ENCODE assay signal across 17 cellular contexts in genomic region chr4:3330682-3331081, GRCh38. TPM values are rescaled to one million over a fixed set of nuclear protein-coding genes. Genes with fewer than 3 reads are reported as not detected.
DNase-seq lines count a peak whose midpoint lies in the region; ATAC-seq, FAIRE-seq and TF ChIP-seq lines count a peak whose summit lies in the region.
"Had no signal": no experiment of that assay in that cellular context is flagged by ENCODE, and none has a peak within 500 bp of the region (broad histone marks: within the 10 kb centered on the region; RNA-seq: fewer than 3 reads in every experiment).

No MANE protein-coding gene starts in this region.

- H3K9me3 ChIP-seq in parathyroid adenoma (ENCODE audit: control insufficient read depth, low read length) (no peaks in the 10 kb centered on the region), WERI-Rb-1 (ENCODE audit: severe bottlenecking) (no peaks in the 10 kb centered on the region)
- H3K9me3 ChIP-seq: Caco-2 had no signal

- H3K9ac ChIP-seq in parathyroid adenoma = no peak overlapping the region

- in situ Hi-C loops in brain microvascular endothelial cell (cut with HindIII; ENCODE audit: low pct_ligation_motif_present, low sequenced_read_pairs) = no loop called here

- H3K4me3 ChIP-seq in parathyroid adenoma (ENCODE audit: low read depth, low read length) (no peak overlapping the region), brain microvascular endothelial cell (ENCODE audit: low read depth, low read length) (no peak overlapping the region), WERI-Rb-1 (ENCODE audit: low read depth, low read length) (no peak overlapping the region)
- H3K4me3 ChIP-seq: smooth muscle cell had no signal

- H3K79me2 ChIP-seq in parathyroid adenoma = no peaks in the 10 kb centered on the region

- no peak for FAIRE-seq in GM12891 (lab: Jason Lieb, UNC)

- H3K27ac ChIP-seq in parathyroid adenoma (peak overlapping the region; percentile 29), brain microvascular endothelial cell (no peak overlapping the region), WERI-Rb-1 (no peak overlapping the region)

- no peak for DNase-seq in GM12891 (ENCODE audit: insufficient read length, low spot score)
- peak; percentile 55 to 80 for DNase-seq in NOMO-1 (lab: John Stamatoyannopoulos, UW; ENCODE audit: unreplicated experiment in 2 of 2)
- DNase-seq in dermis blood vessel endothelial cell = peak; percentile 63
- no peak for DNase-seq in stimulated activated CD4-positive, alpha-beta T cell treated with anti-CD3 and anti-CD28 coated beads, Interleukin-12 subunit alpha, Interleukin-12 subunit beta, amount 100 ng/mL, for 4 hours
- DNase-seq in brain microvascular endothelial cell = no peak
- no peak for DNase-seq in WERI-Rb-1
- DNase-seq: activated CD4-positive, alpha-beta memory T cell treated with anti-CD3 and anti-CD28 coated beads, Interleukin-2, amount 10 ng/mL, durations not matched to agents 7 days and 5 days; Caco-2; mammary epithelial cell; naive B cell; NCI-H1694; stimulated activated CD4-positive, alpha-beta T cell treated with anti-CD3 and anti-CD28 coated beads, Interleukin-4, amount 100 ng/mL, for 4 hours; T-helper 1 cell had no signal

- no peak overlapping the region for H2AFZ ChIP-seq in parathyroid adenoma

- H3K36me3 ChIP-seq in parathyroid adenoma (ENCODE audit: control insufficient read depth, insufficient read depth, low read length) (no peaks in the 10 kb centered on the region), brain microvascular endothelial cell (replicated peaks) (no peaks in the 10 kb centered on the region), WERI-Rb-1 (no peaks in the 10 kb centered on the region; the same call in none of the 2 replicates)

- TF ChIP-seq CTCF in parathyroid adenoma (IDR thresholded peaks at IDR 0.05) = no peak
- no peak for TF ChIP-seq CTCF in brain microvascular endothelial cell (IDR thresholded peaks at IDR 0.05; ENCODE audit: low read depth, low read length, missing control alignments)
- TF ChIP-seq CTCF in WERI-Rb-1 (IDR thresholded peaks at IDR 0.05; ENCODE audit: low read depth, low read length) = no peak

- no peaks in the 10 kb centered on the region for H3K27me3 ChIP-seq in parathyroid adenoma (ENCODE audit: control insufficient read depth, insufficient read depth, low read length)
- no peaks in the 10 kb centered on the region for H3K27me3 ChIP-seq in brain microvascular endothelial cell (replicated peaks)
- H3K27me3 ChIP-seq in WERI-Rb-1 (ENCODE audit: insufficient read depth, low read depth, severe bottlenecking) = no peaks in the 10 kb centered on the region

- no peak for ATAC-seq in HG02981 (IDR thresholded peaks at IDR 0.05; ENCODE audit: unreplicated experiment)
- ATAC-seq: HCT116 had no signal

- no peaks in the 10 kb centered on the region for H3K4me1 ChIP-seq in parathyroid adenoma
- H3K4me1 ChIP-seq: Caco-2 had no signal

- no peak for TF ChIP-seq POLR2A in GM12891 (IDR thresholded peaks at IDR 0.05; ENCODE audit: low read depth, low read length)

- H3K4me2 ChIP-seq in parathyroid adenoma (ENCODE audit: low read length) = no peak overlapping the region
- H3K4me2 ChIP-seq: smooth muscle cell had no signal

TF ChIP-seq in GM12891, 5 proteins besides CTCF, POLR2A, EP300 and RAD21:
- TF ChIP-seq TAF1 (IDR thresholded peaks at IDR 0.05; ENCODE audit: low read depth, low read length) (no peak), PAX5 (IDR thresholded peaks at IDR 0.05; ENCODE audit: insufficient read depth, low read length, severe bottlenecking) (no peak), POU2F2 (IDR thresholded peaks at IDR 0.05; ENCODE audit: low read depth, low read length) (no peak), SPI1 (IDR thresholded peaks at IDR 0.05; ENCODE audit: low read depth, low read length) (peak; percentile 58), POLR2AphosphoS5 (IDR thresholded peaks at IDR 0.05; ENCODE audit: low read depth, low read length) (no peak)

RNA-seq across cellular contexts. Expression of gene RGS12, which starts 37.9 kb away (rescaled TPM):
- polyA plus RNA-seq in GM12891 (2012; ENCODE audit: low read depth, missing spikeins) = 3.9 TPM
- 42.9 and 56.3 TPM in 2 replicates for total RNA-seq in dermis blood vessel endothelial cell

Comparison
In these comparisons a context has a peak if more than half of its experiments do, and no peak if none do; other contexts are left out.
1. DNase-seq: peak in NOMO-1 (2 of 2) and dermis blood vessel endothelial cell (single experiment); none in GM12891 (single experiment), stimulated activated CD4-positive, alpha-beta T cell treated with anti-CD3 and anti-CD28 coated beads, Interleukin-12 subunit alpha, Interleukin-12 subunit beta, amount 100 ng/mL, for 4 hours (single experiment), brain microvascular endothelial cell (single experiment) and WERI-Rb-1 (single experiment).